28 cellular contexts compared by ENCODE assay signal in the genomic region with DNA sequence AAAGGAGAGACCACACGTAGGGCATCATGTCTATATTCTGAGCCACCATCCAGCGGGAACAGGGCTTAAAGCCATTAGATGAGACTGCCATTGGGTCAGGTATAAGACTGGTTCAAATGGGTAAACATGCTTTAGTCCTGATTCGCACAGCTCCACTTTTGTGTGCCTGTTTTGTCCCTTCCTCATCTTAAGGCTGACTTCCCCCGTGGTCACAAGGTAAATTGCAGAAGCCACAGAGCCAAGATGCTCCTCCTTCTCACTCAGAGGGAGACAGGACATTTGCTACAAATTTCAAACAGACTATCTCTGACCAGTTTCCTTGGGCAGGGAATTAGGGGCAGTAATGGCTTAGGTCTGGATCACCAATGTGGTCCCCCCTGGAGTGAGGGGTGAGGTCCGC. TPM values are rescaled to one million over a fixed set of nuclear protein-coding genes. Genes with fewer than 3 reads are reported as not detected.
DNase-seq lines count a peak whose midpoint lies in the region; ATAC-seq, FAIRE-seq and TF ChIP-seq lines count a peak whose summit lies in the region.
"Had no signal": no experiment of that assay in that cellular context is flagged by ENCODE, and none has a peak within 500 bp of the region (broad histone marks: within the 10 kb centered on the region; RNA-seq: fewer than 3 reads in every experiment).

No MANE protein-coding gene starts in this region.

- in situ Hi-C loops in ACHN (cut with HindIII; ENCODE audit: low pct_ligation_motif_present, low pct_unique_long_range_greater_than_20kb, low sequenced_read_pairs) = no loop called here

- ATAC-seq in lower lobe of right lung (peak in 1 of 2 donors; percentile 49), HG02678 (IDR thresholded peaks at IDR 0.05; ENCODE audit: unreplicated experiment) (no peak)
- ATAC-seq: gastroesophageal sphincter had no signal

- no peaks in the 10 kb centered on the region for H3K9me3 ChIP-seq in lower lobe of right lung
- H3K9me3 ChIP-seq: gastroesophageal sphincter, sigmoid colon, stomach had no signal

- H3K4me3 ChIP-seq in lower lobe of right lung = no peak overlapping the region
- H3K4me3 ChIP-seq: gastroesophageal sphincter, sigmoid colon, stomach had no signal

- intact Hi-C loops in lower lobe of right lung (cut with DNase I) = no loop called here

- peaks cover 93% of the 10 kb centered on the region for H3K4me1 ChIP-seq in lower lobe of right lung

- peak; percentile 33 for FAIRE-seq in GM12892 (lab: Jason Lieb, UNC)

- no peaks in the 10 kb centered on the region for H3K27me3 ChIP-seq in lower lobe of right lung (ENCODE audit: low read depth)
- H3K27me3 ChIP-seq: brain microvascular endothelial cell, gastroesophageal sphincter, sigmoid colon, stomach had no signal

- H3K36me3 ChIP-seq in lower lobe of right lung = no peaks in the 10 kb centered on the region
- H3K36me3 ChIP-seq: brain microvascular endothelial cell, gastroesophageal sphincter, sigmoid colon, stomach had no signal

- DNase-seq in Ammon's horn (ENCODE audit: low spot score) = peak; percentile 61
- DNase-seq in GM12892 (ENCODE audit: insufficient read length) = no peak
- peak; percentile 66 for DNase-seq in SKM-1 treated with dmso at 0.1 percent for 144 hours (lab: John Stamatoyannopoulos, UW; ENCODE audit: unreplicated experiment)
- no peak for DNase-seq in lower lobe of right lung
- DNase-seq in ACHN = no peak
- DNase-seq in HK-2 (ENCODE audit: unreplicated experiment) = no peak
- DNase-seq in SW 1271 (lab: John Stamatoyannopoulos, UW) = no peak
- DNase-seq: activated CD4-positive, CD25-positive, alpha-beta regulatory T cell treated with anti-CD3 and anti-CD28 coated beads, Interleukin-2, amount 50 U/mL, for 72 hours; brain microvascular endothelial cell; COR-L47; erythroblast; left cardiac atrium; NCI-H187 treated with DMSO at 0.1 percent for 48 hours; NCI-H446 treated with DMSO at 0.1 percent for 48 hours; occipital lobe; SHP77 treated with DMSO at 0.1 percent for 48 hours; sigmoid colon; stimulated activated CD4-positive, alpha-beta T cell treated with anti-CD3 and anti-CD28 coated beads, Interleukin-2, amount 100 ng/mL, for 24 hours; stomach; T-helper 9 cell had no signal

- H3K27ac ChIP-seq in lower lobe of right lung = peak overlapping the region; percentile 9
- H3K27ac ChIP-seq: brain microvascular endothelial cell, gastroesophageal sphincter had no signal

- no peak for TF ChIP-seq CTCF in lower lobe of right lung (IDR thresholded peaks at IDR 0.05)

- no peak for TF ChIP-seq POLR2A in GM12892 (IDR thresholded peaks at IDR 0.05; ENCODE audit: low read depth, low read length)

RNA-seq across cellular contexts. Expression of gene IFNGR1, which starts 11.4 kb away (rescaled TPM):
- 67.3 TPM for polyA plus RNA-seq in GM12892 (2012; ENCODE audit: missing spikeins)
- 208 TPM for total RNA-seq in lower lobe of right lung

RNA-seq across cellular contexts. Expression of gene IL22RA2, which starts 57.1 kb away (rescaled TPM):
- polyA plus RNA-seq in GM12892 (2012; ENCODE audit: missing spikeins) = not detected
- total RNA-seq in lower lobe of right lung = not detected
- total RNA-seq: activated CD8-positive, alpha-beta memory T cell treated with anti-CD3 and anti-CD28 coated beads for 36 hours; activated T-helper 1 cell treated with anti-CD3 and anti-CD28 coated beads, Interleukin-12 subunit alpha, Interleukin-12 subunit beta, Interleukin-2, Interleukin-4 antibody, amounts not matched to agents 30 ng/mL and 10 ng/mL and 1 ng/mL, durations not matched to agents 14 hours and 24 hours and 36 hours; dermis microvascular lymphatic vessel endothelial cell; gastroesophageal sphincter; left cardiac atrium; M059J; mucosa of gallbladder; occipital lobe; sigmoid colon; stomach; urinary bladder had no signal
- polyA plus RNA-seq: urinary bladder had no signal

Comparison
In these comparisons a context has a peak if more than half of its experiments do, and no peak if none do; other contexts are left out.
1. DNase-seq: peak in Ammon's horn (single experiment) and SKM-1 treated with dmso at 0.1 percent for 144 hours (single experiment); none in GM12892 (single experiment), lower lobe of right lung (single experiment), ACHN (single experiment), HK-2 (single experiment) and SW 1271 (0 of 2).